ENCODE assay signal across 9 cellular contexts in the genomic region with DNA sequence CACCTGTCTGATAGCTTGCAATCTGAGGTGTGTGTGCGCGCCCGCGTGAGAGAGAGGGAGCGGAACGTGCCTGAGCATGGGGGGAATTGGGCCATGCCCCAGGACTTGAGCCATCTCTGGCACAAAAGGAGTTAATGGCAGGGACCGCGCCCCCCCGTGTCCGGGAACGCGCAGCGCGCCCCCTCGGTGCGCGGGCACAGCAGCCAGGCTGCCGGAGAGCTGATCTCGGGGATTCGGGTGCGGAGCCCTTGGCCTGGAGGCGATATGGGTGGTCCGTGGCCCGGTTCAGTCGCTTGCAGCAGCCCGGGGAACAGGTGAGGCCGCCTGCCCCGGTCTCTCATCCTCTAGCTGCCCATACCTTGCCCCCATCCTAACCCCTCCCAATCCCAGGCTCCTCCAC. TPM values are rescaled to one million over a fixed set of nuclear protein-coding genes. Genes with fewer than 3 reads are reported as not detected.
DNase-seq lines count a peak whose midpoint lies in the region; ATAC-seq and TF ChIP-seq lines count a peak whose summit lies in the region.
"Had no signal": no experiment of that assay in that cellular context is flagged by ENCODE, and none has a peak within 500 bp of the region (broad histone marks: within the 10 kb centered on the region; RNA-seq: fewer than 3 reads in every experiment).

A gene (plus strand): TSS at position 191 of the 400 bp plus-strand sequence. CDS start 2,909 bp downstream, outside the sequence.

- ATAC-seq in lower lobe of right lung (no peak), GM21576 (IDR thresholded peaks at IDR 0.05; ENCODE audit: unreplicated experiment) (no peak), HG03097 (IDR thresholded peaks at IDR 0.05; ENCODE audit: low FRiP score, unreplicated experiment) (no peak)

- H3K9me3 ChIP-seq in lower lobe of right lung: no peaks in the 10 kb centered on the region

- DNase-seq in activated T-cell treated with anti-CD3 and anti-CD28 coated beads, Interleukin-2, amount 50 U/mL, for 24 hours: no peak
- no peak for DNase-seq in activated T-cell treated with anti-CD3 and anti-CD28 coated beads, Interleukin-2, amount 50 U/mL, for 1 hour
- peak in 49 of 61 donors; percentile 2 to 62 (median 26) for DNase-seq in caudate nucleus (lab: John Stamatoyannopoulos, UW)
- DNase-seq in lower lobe of right lung: no peak
- no peak for DNase-seq in central memory CD4-positive, alpha-beta T cell
- DNase-seq: SW 1271 had no signal

- H3K27me3 Mint-ChIP-seq in activated T-cell treated with anti-CD3 and anti-CD28 coated beads, Interleukin-2, amount 50 U/mL, for 24 hours: peaks cover 23% of the 10 kb centered on the region

- H3K4me3 ChIP-seq in lower lobe of right lung: peak within 1 kb of the TSS; percentile 27

- H3K27me3 ChIP-seq in lower lobe of right lung (ENCODE audit: low read depth): no peaks in the 10 kb centered on the region

- H3K4me1 ChIP-seq in lower lobe of right lung: no peaks in the 10 kb centered on the region

- H3K36me3 Mint-ChIP-seq in activated T-cell treated with anti-CD3 and anti-CD28 coated beads, Interleukin-2, amount 50 U/mL, for 24 hours (ENCODE audit: low read depth): peaks cover 25% of the 10 kb centered on the region

- no peak for TF ChIP-seq CTCF in lower lobe of right lung (IDR thresholded peaks at IDR 0.05)

- intact Hi-C loops in lower lobe of right lung (cut with DNase I): no loop called here

- peak within 1 kb of the TSS; percentile 67 for H3K27ac ChIP-seq in caudate nucleus (ENCODE audit: low read depth, low read length)
- no peak within 1 kb of the TSS for H3K27ac ChIP-seq in lower lobe of right lung
- peak within 1 kb of the TSS; percentile 84 for H3K27ac ChIP-seq in temporal lobe (ENCODE audit: low read depth, low read length)

- H3K9me3 Mint-ChIP-seq in activated T-cell treated with anti-CD3 and anti-CD28 coated beads, Interleukin-2, amount 50 U/mL, for 24 hours: no peaks in the 10 kb centered on the region

- no peak within 1 kb of the TSS for H3K4me3 Mint-ChIP-seq in activated T-cell treated with anti-CD3 and anti-CD28 coated beads, Interleukin-2, amount 50 U/mL, for 24 hours

- peak within 1 kb of the TSS; percentile 7 for H3K27ac Mint-ChIP-seq in activated T-cell treated with anti-CD3 and anti-CD28 coated beads, Interleukin-2, amount 50 U/mL, for 24 hours

- H3K4me1 Mint-ChIP-seq in activated T-cell treated with anti-CD3 and anti-CD28 coated beads, Interleukin-2, amount 50 U/mL, for 24 hours (ENCODE audit: low read depth): peaks cover 10% of the 10 kb centered on the region

- peaks cover 21% of the 10 kb centered on the region for H3K36me3 ChIP-seq in lower lobe of right lung

RNA-seq across cellular contexts. Expression of the gene that starts here (rescaled TPM):
- total RNA-seq in lower lobe of right lung: 1.3 TPM
- total RNA-seq in temporal lobe: 34.7 TPM

Comparison
In these comparisons a context has a peak if more than half of its experiments do, and no peak if none do; other contexts are left out.
1. RNA of the gene that starts here (total RNA-seq): 34.7 TPM in temporal lobe (single experiment); 1.3 TPM in lower lobe of right lung (single experiment); every median in the first group is over 10 times any median in the second.
2. DNase-seq: peak in caudate nucleus (49 of 61); none in activated T-cell treated with anti-CD3 and anti-CD28 coated beads, Interleukin-2, amount 50 U/mL, for 24 hours (single experiment), activated T-cell treated with anti-CD3 and anti-CD28 coated beads, Interleukin-2, amount 50 U/mL, for 1 hour (single experiment), lower lobe of right lung (single experiment) and central memory CD4-positive, alpha-beta T cell (single experiment).